Comparison of ENCODE assay signal across 8 cellular contexts in genomic region chr6:3023663-3024483, GRCh38. TPM values are rescaled to one million over a fixed set of nuclear protein-coding genes. Genes with fewer than 3 reads are reported as not detected.
DNase-seq lines count a peak whose midpoint lies in the region; ATAC-seq and TF ChIP-seq lines count a peak whose summit lies in the region.

No MANE protein-coding gene starts in this region.

- peak overlapping the region; percentile 100 for H3K4me3 Mint-ChIP-seq in dendritic cell treated with granulocyte-macrophage colony-stimulating factor and Interleukin-4, amounts not matched to agents 40 ng/mL and 50 ng/mL, for 4 days

- DNase-seq in A172 (ENCODE audit: low spot score), result peak; percentile 95
- DNase-seq in NCI-H2227 treated with DMSO at 0.1 percent for 48 hours (lab: John Stamatoyannopoulos, UW), result peak; percentile 87
- peak; percentile 93 for DNase-seq in activated CD4-positive, alpha-beta T cell treated with anti-CD3 and anti-CD28 coated beads for 48 hours
- DNase-seq in lung microvascular endothelial cell (ENCODE audit: low read depth in 2 of 2), result peak; percentile 47 to 90
- peak; percentile 87 for DNase-seq in stimulated activated CD8-positive, alpha-beta memory T cell treated with anti-CD3 and anti-CD28 coated beads, Interleukin-12 subunit alpha, Interleukin-12 subunit beta, amount 100 ng/mL, for 24 hours (ENCODE audit: extremely low read depth)

- peak; percentile 65 for ATAC-seq in HG03039 (IDR thresholded peaks at IDR 0.05; ENCODE audit: unreplicated experiment)

- H3K4me1 Mint-ChIP-seq in dendritic cell treated with granulocyte-macrophage colony-stimulating factor and Interleukin-4, amounts not matched to agents 40 ng/mL and 50 ng/mL, for 4 days (ENCODE audit: low read depth), result peaks cover 67% of the 10 kb centered on the region

- no peaks in the 10 kb centered on the region for H3K27me3 Mint-ChIP-seq in dendritic cell treated with granulocyte-macrophage colony-stimulating factor and Interleukin-4, amounts not matched to agents 40 ng/mL and 50 ng/mL, for 4 days

- peak overlapping the region; percentile 94 for H3K27ac Mint-ChIP-seq in dendritic cell treated with granulocyte-macrophage colony-stimulating factor and Interleukin-4, amounts not matched to agents 40 ng/mL and 50 ng/mL, for 4 days

- H3K9me3 Mint-ChIP-seq in dendritic cell treated with granulocyte-macrophage colony-stimulating factor and Interleukin-4, amounts not matched to agents 40 ng/mL and 50 ng/mL, for 4 days, result no peaks in the 10 kb centered on the region

- intact Hi-C loops in dendritic cell treated with granulocyte-macrophage colony-stimulating factor and Interleukin-4, amounts not matched to agents 40 ng/mL and 50 ng/mL, for 4 days (cut with micrococcal nuclease), result loop anchor here (1.0 kb wide), 2 partner anchors 22 to 29 kb away; no protein-coding TSS in a partner anchor

- peaks cover 46% of the 10 kb centered on the region for H3K36me3 Mint-ChIP-seq in dendritic cell treated with granulocyte-macrophage colony-stimulating factor and Interleukin-4, amounts not matched to agents 40 ng/mL and 50 ng/mL, for 4 days (ENCODE audit: low read depth)

- TF ChIP-seq POLR2A in GM18526 (IDR thresholded peaks at IDR 0.05; ENCODE audit: extremely low read depth, insufficient read length), result peak; percentile 77

RNA-seq across cellular contexts. Expression of gene NQO2, which starts 24.2 kb away (rescaled TPM):
- 61.6 and 74.5 TPM in 2 replicates for total RNA-seq in A172 (2014; rRNA removed; shearing (Covaris generic))
- 7.6 and 8.5 TPM in 2 replicates for total RNA-seq in lung microvascular endothelial cell

RNA-seq across cellular contexts. Expression of gene RIPK1, which starts 44.4 kb away (rescaled TPM):
- total RNA-seq in A172 (2014; rRNA removed; shearing (Covaris generic)), result 18.3 TPM in 2 replicates
- total RNA-seq in lung microvascular endothelial cell, result 15.9 and 22.4 TPM in 2 replicates

RNA-seq across cellular contexts. Expression of gene SERPINB6, which starts 52.5 kb away (rescaled TPM):
- total RNA-seq in A172 (2014; rRNA removed; shearing (Covaris generic)), result 121 and 141 TPM in 2 replicates
- total RNA-seq in lung microvascular endothelial cell, result 79.0 and 112 TPM in 2 replicates

Comparison
In these comparisons a context has a peak if more than half of its experiments do, and no peak if none do; other contexts are left out.
1. Peak in every context shown above with its lines: DNase-seq and ATAC-seq.